ENCODE assay signal across 1 cellular context in the genomic region with DNA sequence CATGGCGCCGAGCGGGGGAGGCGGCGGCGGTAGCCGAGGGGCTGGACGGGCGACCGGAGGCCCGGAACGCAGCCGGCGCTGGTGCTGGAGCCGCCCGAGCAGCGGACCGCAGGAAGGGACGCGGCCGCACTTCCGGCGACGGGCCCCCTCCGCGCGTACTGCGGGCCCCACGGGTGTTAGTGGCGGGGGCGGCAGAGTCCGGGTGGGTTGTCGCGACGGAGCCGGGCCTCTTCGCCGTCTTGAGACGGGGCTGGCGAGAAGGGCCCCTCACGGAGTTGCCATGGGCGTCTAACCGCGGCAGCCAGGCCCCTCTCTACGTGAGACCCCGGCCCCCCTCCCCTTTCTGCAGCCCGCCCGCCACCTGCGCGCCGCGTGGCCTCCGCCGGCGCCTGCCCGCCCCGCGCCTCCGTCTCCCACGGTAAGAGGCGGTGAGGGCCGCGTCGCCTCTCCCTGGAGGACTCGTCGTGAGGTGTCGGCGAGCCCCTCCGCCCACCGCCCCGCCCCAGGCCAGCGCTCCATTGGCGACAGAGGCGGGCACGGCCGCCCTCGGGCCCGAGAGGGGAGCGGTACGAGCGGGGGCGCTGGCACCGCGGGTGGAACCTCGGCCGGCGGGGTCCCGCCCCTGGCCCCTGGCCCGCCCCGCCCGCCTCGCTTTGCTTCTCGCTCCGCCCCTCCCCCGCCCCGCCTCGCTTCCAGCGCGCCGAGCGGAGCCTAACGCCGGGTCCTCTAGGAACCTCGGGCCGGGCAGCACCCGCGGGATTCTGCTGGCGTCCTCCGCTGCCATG.
TF ChIP-seq lines count a peak whose summit lies in the region.

VPS9D1 (minus strand) TSS at position 40 of the 785 bp plus-strand sequence; CDS start at position 3, 37 bp downstream.
A gene with protein sequence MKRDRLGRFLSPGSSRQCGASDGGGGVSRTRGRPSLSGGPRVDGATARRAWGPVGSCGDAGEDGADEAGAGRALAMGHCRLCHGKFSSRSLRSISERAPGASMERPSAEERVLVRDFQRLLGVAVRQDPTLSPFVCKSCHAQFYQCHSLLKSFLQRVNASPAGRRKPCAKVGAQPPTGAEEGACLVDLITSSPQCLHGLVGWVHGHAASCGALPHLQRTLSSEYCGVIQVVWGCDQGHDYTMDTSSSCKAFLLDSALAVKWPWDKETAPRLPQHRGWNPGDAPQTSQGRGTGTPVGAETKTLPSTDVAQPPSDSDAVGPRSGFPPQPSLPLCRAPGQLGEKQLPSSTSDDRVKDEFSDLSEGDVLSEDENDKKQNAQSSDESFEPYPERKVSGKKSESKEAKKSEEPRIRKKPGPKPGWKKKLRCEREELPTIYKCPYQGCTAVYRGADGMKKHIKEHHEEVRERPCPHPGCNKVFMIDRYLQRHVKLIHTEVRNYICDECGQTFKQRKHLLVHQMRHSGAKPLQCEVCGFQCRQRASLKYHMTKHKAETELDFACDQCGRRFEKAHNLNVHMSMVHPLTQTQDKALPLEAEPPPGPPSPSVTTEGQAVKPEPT (plus strand): TSS at position 679 of the 785 bp plus-strand sequence. CDS start 104 bp downstream, at position 783.

TF ChIP-seq in HepG2, 621 proteins besides CTCF, POLR2A, EP300 and RAD21 (continued from another document and continues in another):
- TF ChIP-seq, protein P1, sequence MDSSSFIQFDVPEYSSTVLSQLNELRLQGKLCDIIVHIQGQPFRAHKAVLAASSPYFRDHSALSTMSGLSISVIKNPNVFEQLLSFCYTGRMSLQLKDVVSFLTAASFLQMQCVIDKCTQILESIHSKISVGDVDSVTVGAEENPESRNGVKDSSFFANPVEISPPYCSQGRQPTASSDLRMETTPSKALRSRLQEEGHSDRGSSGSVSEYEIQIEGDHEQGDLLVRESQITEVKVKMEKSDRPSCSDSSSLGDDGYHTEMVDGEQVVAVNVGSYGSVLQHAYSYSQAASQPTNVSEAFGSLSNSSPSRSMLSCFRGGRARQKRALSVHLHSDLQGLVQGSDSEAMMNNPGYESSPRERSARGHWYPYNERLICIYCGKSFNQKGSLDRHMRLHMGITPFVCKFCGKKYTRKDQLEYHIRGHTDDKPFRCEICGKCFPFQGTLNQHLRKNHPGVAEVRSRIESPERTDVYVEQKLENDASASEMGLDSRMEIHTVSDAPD (CRISPR knock-in tag; IDR thresholded peaks at IDR 0.05), result no peak; the same call in 1 of the 2 replicates
- TF ChIP-seq KLF16 (CRISPR knock-in tag; IDR thresholded peaks at IDR 0.05), result peak in 1 of 2 experiments; percentile 95; a peak in 3 of 4 replicates
- TF ChIP-seq HES4 (CRISPR knock-in tag; IDR thresholded peaks at IDR 0.05; ENCODE audit: borderline replicate concordance), result peak; percentile 95
- no peak for TF ChIP-seq ZNF44 (CRISPR knock-in tag; IDR thresholded peaks at IDR 0.05)
- no peak for TF ChIP-seq NFYB (CRISPR knock-in tag; IDR thresholded peaks at IDR 0.05)
- TF ChIP-seq ZNF616 (CRISPR knock-in tag; IDR thresholded peaks at IDR 0.05; ENCODE audit: low read depth), result peak; percentile 82
- TF ChIP-seq, protein P2, sequence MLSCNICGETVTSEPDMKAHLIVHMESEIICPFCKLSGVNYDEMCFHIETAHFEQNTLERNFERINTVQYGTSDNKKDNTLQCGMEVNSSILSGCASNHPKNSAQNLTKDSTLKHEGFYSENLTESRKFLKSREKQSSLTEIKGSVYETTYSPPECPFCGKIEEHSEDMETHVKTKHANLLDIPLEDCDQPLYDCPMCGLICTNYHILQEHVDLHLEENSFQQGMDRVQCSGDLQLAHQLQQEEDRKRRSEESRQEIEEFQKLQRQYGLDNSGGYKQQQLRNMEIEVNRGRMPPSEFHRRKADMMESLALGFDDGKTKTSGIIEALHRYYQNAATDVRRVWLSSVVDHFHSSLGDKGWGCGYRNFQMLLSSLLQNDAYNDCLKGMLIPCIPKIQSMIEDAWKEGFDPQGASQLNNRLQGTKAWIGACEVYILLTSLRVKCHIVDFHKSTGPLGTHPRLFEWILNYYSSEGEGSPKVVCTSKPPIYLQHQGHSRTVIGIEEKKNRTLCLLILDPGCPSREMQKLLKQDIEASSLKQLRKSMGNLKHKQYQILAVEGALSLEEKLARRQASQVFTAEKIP (CRISPR knock-in tag; IDR thresholded peaks at IDR 0.05; ENCODE audit: borderline replicate concordance), result no peak
- TF ChIP-seq SATB2 (CRISPR knock-in tag; IDR thresholded peaks at IDR 0.05), result peak; percentile 80
- TF ChIP-seq, protein P3, sequence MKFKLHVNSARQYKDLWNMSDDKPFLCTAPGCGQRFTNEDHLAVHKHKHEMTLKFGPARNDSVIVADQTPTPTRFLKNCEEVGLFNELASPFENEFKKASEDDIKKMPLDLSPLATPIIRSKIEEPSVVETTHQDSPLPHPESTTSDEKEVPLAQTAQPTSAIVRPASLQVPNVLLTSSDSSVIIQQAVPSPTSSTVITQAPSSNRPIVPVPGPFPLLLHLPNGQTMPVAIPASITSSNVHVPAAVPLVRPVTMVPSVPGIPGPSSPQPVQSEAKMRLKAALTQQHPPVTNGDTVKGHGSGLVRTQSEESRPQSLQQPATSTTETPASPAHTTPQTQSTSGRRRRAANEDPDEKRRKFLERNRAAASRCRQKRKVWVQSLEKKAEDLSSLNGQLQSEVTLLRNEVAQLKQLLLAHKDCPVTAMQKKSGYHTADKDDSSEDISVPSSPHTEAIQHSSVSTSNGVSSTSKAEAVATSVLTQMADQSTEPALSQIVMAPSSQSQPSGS (CRISPR knock-in tag; IDR thresholded peaks at IDR 0.05), result peak; percentile 74; the same call in 1 of the 2 replicates
- TF ChIP-seq, protein P4, sequence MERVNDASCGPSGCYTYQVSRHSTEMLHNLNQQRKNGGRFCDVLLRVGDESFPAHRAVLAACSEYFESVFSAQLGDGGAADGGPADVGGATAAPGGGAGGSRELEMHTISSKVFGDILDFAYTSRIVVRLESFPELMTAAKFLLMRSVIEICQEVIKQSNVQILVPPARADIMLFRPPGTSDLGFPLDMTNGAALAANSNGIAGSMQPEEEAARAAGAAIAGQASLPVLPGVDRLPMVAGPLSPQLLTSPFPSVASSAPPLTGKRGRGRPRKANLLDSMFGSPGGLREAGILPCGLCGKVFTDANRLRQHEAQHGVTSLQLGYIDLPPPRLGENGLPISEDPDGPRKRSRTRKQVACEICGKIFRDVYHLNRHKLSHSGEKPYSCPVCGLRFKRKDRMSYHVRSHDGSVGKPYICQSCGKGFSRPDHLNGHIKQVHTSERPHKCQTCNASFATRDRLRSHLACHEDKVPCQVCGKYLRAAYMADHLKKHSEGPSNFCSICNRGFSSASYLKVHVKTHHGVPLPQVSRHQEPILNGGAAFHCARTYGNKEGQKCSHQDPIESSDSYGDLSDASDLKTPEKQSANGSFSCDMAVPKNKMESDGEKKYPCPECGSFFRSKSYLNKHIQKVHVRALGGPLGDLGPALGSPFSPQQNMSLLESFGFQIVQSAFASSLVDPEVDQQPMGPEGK (CRISPR knock-in tag; IDR thresholded peaks at IDR 0.05), result peak; percentile 88
- TF ChIP-seq, protein P5, sequence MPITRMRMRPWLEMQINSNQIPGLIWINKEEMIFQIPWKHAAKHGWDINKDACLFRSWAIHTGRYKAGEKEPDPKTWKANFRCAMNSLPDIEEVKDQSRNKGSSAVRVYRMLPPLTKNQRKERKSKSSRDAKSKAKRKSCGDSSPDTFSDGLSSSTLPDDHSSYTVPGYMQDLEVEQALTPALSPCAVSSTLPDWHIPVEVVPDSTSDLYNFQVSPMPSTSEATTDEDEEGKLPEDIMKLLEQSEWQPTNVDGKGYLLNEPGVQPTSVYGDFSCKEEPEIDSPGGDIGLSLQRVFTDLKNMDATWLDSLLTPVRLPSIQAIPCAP (CRISPR knock-in tag; IDR thresholded peaks at IDR 0.05; ENCODE audit: low read depth), result peak; percentile 79; the same call in 1 of the 2 replicates
- TF ChIP-seq MBD4 (IDR thresholded peaks at IDR 0.05; ENCODE audit: borderline replicate concordance, low read length), result no peak
- TF ChIP-seq KDM1A (CRISPR knock-in tag; IDR thresholded peaks at IDR 0.05), result peak; percentile 23; the same call in 1 of the 2 replicates
- peak; percentile 77 for TF ChIP-seq HNRNPLL (IDR thresholded peaks at IDR 0.05; ENCODE audit: low read depth, low read length, poor library complexity, severe bottlenecking)
- TF ChIP-seq ZNF761 (CRISPR knock-in tag; conservative IDR thresholded peaks at IDR 0.05), result peak; percentile 52; the same call in 1 of the 2 replicates
- 0 out of 2 replicates have a peak, but pooled peaks have one; percentile 45 for TF ChIP-seq AHR (CRISPR knock-in tag; IDR thresholded peaks at IDR 0.05)
- peak; percentile 97 for TF ChIP-seq CHCHD3 (CRISPR knock-in tag; IDR thresholded peaks at IDR 0.05)
- TF ChIP-seq MLLT10 (CRISPR knock-in tag; IDR thresholded peaks at IDR 0.05), result no peak
- TF ChIP-seq ARNT (IDR thresholded peaks at IDR 0.05), result no peak
- peak; percentile 96; the same call in 1 of the 2 replicates for TF ChIP-seq MTERF4 (CRISPR knock-in tag; IDR thresholded peaks at IDR 0.05)
- TF ChIP-seq TERF1 (CRISPR knock-in tag; IDR thresholded peaks at IDR 0.05), result peak; percentile 29; the same call in 1 of the 2 replicates
- TF ChIP-seq U2AF2 (IDR thresholded peaks at IDR 0.05; ENCODE audit: low read depth, low read length), result no peak
- peak; percentile 27; the same call in 1 of the 2 replicates for TF ChIP-seq CREB1 (IDR thresholded peaks at IDR 0.05)
- no peak for TF ChIP-seq CREB1 (CRISPR knock-in tag; IDR thresholded peaks at IDR 0.05)
- TF ChIP-seq, protein P6, sequence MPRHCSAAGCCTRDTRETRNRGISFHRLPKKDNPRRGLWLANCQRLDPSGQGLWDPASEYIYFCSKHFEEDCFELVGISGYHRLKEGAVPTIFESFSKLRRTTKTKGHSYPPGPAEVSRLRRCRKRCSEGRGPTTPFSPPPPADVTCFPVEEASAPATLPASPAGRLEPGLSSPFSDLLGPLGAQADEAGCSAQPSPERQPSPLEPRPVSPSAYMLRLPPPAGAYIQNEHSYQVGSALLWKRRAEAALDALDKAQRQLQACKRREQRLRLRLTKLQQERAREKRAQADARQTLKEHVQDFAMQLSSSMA (CRISPR knock-in tag; IDR thresholded peaks at IDR 0.05), result peak; percentile 87; the same call in 1 of the 2 replicates
- peak; percentile 90 for TF ChIP-seq ERF (CRISPR knock-in tag; IDR thresholded peaks at IDR 0.05)
- peak; percentile 94 for TF ChIP-seq ZSCAN21 (CRISPR knock-in tag; IDR thresholded peaks at IDR 0.05; ENCODE audit: borderline replicate concordance)
- TF ChIP-seq ZNF331 (CRISPR knock-in tag; IDR thresholded peaks at IDR 0.05), result peak; percentile 74
- TF ChIP-seq KDM2A (CRISPR knock-in tag; IDR thresholded peaks at IDR 0.05; ENCODE audit: borderline replicate concordance, low read depth), result peak; percentile 79
- TF ChIP-seq ADNP (CRISPR knock-in tag; IDR thresholded peaks at IDR 0.05), result peak; percentile 9; the same call in 1 of the 2 replicates
- TF ChIP-seq, protein P7, sequence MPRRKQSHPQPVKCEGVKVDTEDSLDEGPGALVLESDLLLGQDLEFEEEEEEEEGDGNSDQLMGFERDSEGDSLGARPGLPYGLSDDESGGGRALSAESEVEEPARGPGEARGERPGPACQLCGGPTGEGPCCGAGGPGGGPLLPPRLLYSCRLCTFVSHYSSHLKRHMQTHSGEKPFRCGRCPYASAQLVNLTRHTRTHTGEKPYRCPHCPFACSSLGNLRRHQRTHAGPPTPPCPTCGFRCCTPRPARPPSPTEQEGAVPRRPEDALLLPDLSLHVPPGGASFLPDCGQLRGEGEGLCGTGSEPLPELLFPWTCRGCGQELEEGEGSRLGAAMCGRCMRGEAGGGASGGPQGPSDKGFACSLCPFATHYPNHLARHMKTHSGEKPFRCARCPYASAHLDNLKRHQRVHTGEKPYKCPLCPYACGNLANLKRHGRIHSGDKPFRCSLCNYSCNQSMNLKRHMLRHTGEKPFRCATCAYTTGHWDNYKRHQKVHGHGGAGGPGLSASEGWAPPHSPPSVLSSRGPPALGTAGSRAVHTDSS (CRISPR knock-in tag; conservative IDR thresholded peaks at IDR 0.05), result peak; percentile 97; the same call in 1 of the 2 replicates
- TF ChIP-seq PHB2 (IDR thresholded peaks at IDR 0.05; ENCODE audit: partially characterized antibody), result no peak
- peak; percentile 86; the same call in 1 of the 2 replicates for TF ChIP-seq FIP1L1 (IDR thresholded peaks at IDR 0.05; ENCODE audit: borderline replicate concordance, insufficient read depth, low read depth, low read length)
- TF ChIP-seq ETV6 (CRISPR knock-in tag; conservative IDR thresholded peaks at IDR 0.05), result peak; percentile 85
- no peak for TF ChIP-seq NR0B2 (CRISPR knock-in tag; IDR thresholded peaks at IDR 0.05)
- TF ChIP-seq, protein P8, sequence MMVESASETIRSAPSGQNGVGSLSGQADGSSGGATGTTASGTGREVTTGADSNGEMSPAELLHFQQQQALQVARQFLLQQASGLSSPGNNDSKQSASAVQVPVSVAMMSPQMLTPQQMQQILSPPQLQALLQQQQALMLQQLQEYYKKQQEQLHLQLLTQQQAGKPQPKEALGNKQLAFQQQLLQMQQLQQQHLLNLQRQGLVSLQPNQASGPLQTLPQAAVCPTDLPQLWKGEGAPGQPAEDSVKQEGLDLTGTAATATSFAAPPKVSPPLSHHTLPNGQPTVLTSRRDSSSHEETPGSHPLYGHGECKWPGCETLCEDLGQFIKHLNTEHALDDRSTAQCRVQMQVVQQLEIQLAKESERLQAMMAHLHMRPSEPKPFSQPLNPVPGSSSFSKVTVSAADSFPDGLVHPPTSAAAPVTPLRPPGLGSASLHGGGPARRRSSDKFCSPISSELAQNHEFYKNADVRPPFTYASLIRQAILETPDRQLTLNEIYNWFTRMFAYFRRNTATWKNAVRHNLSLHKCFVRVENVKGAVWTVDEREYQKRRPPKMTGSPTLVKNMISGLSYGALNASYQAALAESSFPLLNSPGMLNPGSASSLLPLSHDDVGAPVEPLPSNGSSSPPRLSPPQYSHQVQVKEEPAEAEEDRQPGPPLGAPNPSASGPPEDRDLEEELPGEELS (CRISPR knock-in tag; IDR thresholded peaks at IDR 0.05), result peak; percentile 46; the same call in 1 of the 2 replicates
- TF ChIP-seq SPEN (CRISPR knock-in tag; IDR thresholded peaks at IDR 0.05; ENCODE audit: low read depth), result peak; percentile 97
- TF ChIP-seq PHF21A (CRISPR knock-in tag; IDR thresholded peaks at IDR 0.05), result 0 out of 2 replicates have a peak, but pooled peaks have one; percentile 27
- TF ChIP-seq GTF2F1 (IDR thresholded peaks at IDR 0.05; ENCODE audit: low read length), result 0 out of 2 replicates have a peak, but pooled peaks have one; percentile 25
- TF ChIP-seq NR2F2 (IDR thresholded peaks at IDR 0.05; ENCODE audit: borderline replicate concordance, low read depth), result no peak; the same call in 1 of the 2 replicates
